In the genomic region with DNA sequence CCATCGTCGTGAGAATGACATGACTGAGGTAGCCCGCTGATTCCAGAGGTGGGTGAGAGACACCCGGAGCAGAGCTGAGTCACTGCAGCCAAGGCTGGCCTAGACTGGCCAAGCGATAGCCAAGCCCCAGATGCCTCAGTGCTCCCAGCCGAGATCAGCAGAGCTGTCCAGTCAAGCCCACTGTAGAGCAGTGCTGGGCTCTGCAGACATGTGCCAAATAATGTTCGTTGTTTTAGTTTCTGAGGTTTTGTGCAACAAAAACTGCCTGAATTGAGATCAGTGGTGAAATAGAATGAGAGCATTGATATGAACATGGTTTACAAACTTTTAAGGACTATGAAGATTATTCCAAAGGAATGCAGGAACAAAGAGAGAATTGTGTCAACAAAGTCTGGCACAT, we compare ENCODE assay signal across 19 cellular contexts. TPM values are rescaled to one million over a fixed set of nuclear protein-coding genes. Genes with fewer than 3 reads are reported as not detected.
A peak's percentile ranks its signal among the peaks of the same experiment; 100 is the strongest.
DNase-seq lines count a peak whose midpoint lies in the region; ATAC-seq and TF ChIP-seq lines count a peak whose summit lies in the region.
"Had no signal": no experiment of that assay in that cellular context is flagged by ENCODE, and none has a peak within 500 bp of the region (broad histone marks: within the 10 kb centered on the region; RNA-seq: fewer than 3 reads in every experiment).

No MANE protein-coding gene starts in this region.

- DNase-seq in COLO829 (ENCODE audit: low spot score) (peak; percentile 91), WTC11 (ENCODE audit: low spot score) (no peak), foreskin melanocyte (peak; percentile 92), MG63 (no peak), GDM1 (lab: John Stamatoyannopoulos, UW) (no peak)
- no peak for DNase-seq in activated CD4-positive, alpha-beta memory T cell treated with anti-CD3 and anti-CD28 coated beads for 36 hours
- DNase-seq: AML-193, DMS79 treated with DMSO at 0.1 percent for 48 hours, GM23248, HCEC 1CT, KG1, NCI-H1048, NCI-H1436, NCI-H1930, NCI-H226 had no signal

- no peaks in the 10 kb centered on the region for H3K9me3 ChIP-seq in HEK293 (ENCODE audit: control insufficient read depth, insufficient read depth, low read depth, low read length)
- H3K9me3 ChIP-seq in MG63, result no peaks in the 10 kb centered on the region; the same call in 1 of the 2 replicates

- POLR2A ChIA-PET in HEK293 (lab: Yijun Ruan, JAX), result interaction anchor here (0.6 kb wide), 1 partner anchor 12 kb away, joined by 3 read pairs; no protein-coding TSS in a partner anchor
- POLR2A ChIA-PET in WTC11 (lab: Charles Lee), result no interaction called here
- POLR2A ChIA-PET in activated CD4-positive, alpha-beta memory T cell treated with anti-CD3 and anti-CD28 coated beads for 36 hours (lab: Charles Lee), result no interaction called here

- H3K27ac Mint-ChIP-seq in WTC11, result no peak overlapping the region
- H3K27ac Mint-ChIP-seq in activated CD4-positive, alpha-beta memory T cell treated with anti-CD3 and anti-CD28 coated beads for 36 hours, result no peak overlapping the region

- no peaks in the 10 kb centered on the region for H3K36me3 Mint-ChIP-seq in WTC11
- H3K36me3 Mint-ChIP-seq in activated CD4-positive, alpha-beta memory T cell treated with anti-CD3 and anti-CD28 coated beads for 36 hours, result no peaks in the 10 kb centered on the region

- intact Hi-C loops in activated CD4-positive, alpha-beta memory T cell treated with anti-CD3 and anti-CD28 coated beads for 36 hours (cut with micrococcal nuclease), result loop anchor here (2.0 kb wide), 1 partner anchor 46 kb away; no protein-coding TSS in a partner anchor

- H3K9me3 Mint-ChIP-seq in WTC11, result no peaks in the 10 kb centered on the region
- no peaks in the 10 kb centered on the region for H3K9me3 Mint-ChIP-seq in activated CD4-positive, alpha-beta memory T cell treated with anti-CD3 and anti-CD28 coated beads for 36 hours

- H3K36me3 ChIP-seq in HEK293 (ENCODE audit: control insufficient read depth in 2 of 2, insufficient read depth in 1 of 2, low read length in 2 of 2), result no peaks in the 10 kb centered on the region
- H3K36me3 ChIP-seq in MG63, result no peaks in the 10 kb centered on the region

- H3K4me3 Mint-ChIP-seq in WTC11, result no peak overlapping the region
- H3K4me3 Mint-ChIP-seq in activated CD4-positive, alpha-beta memory T cell treated with anti-CD3 and anti-CD28 coated beads for 36 hours, result no peak overlapping the region

- peak; percentile 38 for ATAC-seq in WTC11
- no peak for ATAC-seq in GM21390 (IDR thresholded peaks at IDR 0.05; ENCODE audit: unreplicated experiment)

- H3K4me3 ChIP-seq in HEK293 (ENCODE audit: low read depth, low read length) (no peak overlapping the region), MG63 (no peak overlapping the region)
- H3K4me3 ChIP-seq: GM23248, PC-9 had no signal

- no peaks in the 10 kb centered on the region for H3K4me1 Mint-ChIP-seq in WTC11
- H3K4me1 Mint-ChIP-seq in activated CD4-positive, alpha-beta memory T cell treated with anti-CD3 and anti-CD28 coated beads for 36 hours (ENCODE audit: low read depth), result peaks cover 7% of the 10 kb centered on the region

- CTCF ChIA-PET in HEK293 (lab: Yijun Ruan, JAX) (interaction anchor here (1.0 kb wide), 1 partner anchor 127 kb away, joined by 4 read pairs; no protein-coding TSS in a partner anchor), WTC11 (lab: Charles Lee) (interaction anchor here (0.8 kb wide), 1 partner anchor 12 kb away, joined by 4 read pairs; no protein-coding TSS in a partner anchor)
- CTCF ChIA-PET in activated CD4-positive, alpha-beta memory T cell treated with anti-CD3 and anti-CD28 coated beads for 36 hours (lab: Charles Lee), result interaction anchor here (1.0 to 2.3 kb wide), 4 partner anchors 18 to 98 kb away, joined by 3 to 5 read pairs (median 3); no protein-coding TSS in a partner anchor

- H3K27me3 Mint-ChIP-seq in WTC11 (ENCODE audit: low read depth), result no peaks in the 10 kb centered on the region
- H3K27me3 Mint-ChIP-seq in activated CD4-positive, alpha-beta memory T cell treated with anti-CD3 and anti-CD28 coated beads for 36 hours, result peaks cover 17% of the 10 kb centered on the region

- no peak overlapping the region for H3K27ac ChIP-seq in HEK293 (ENCODE audit: extremely low read depth, low read depth, low read length)
- H3K27ac ChIP-seq: C4-2B, GM23248, PC-9 had no signal

- no peak for TF ChIP-seq CTCF in HEK293 (tag by site-specific recombination; IDR thresholded peaks at IDR 0.05)
- TF ChIP-seq CTCF in WTC11 (IDR thresholded peaks at IDR 0.05), result no peak

- H3K27me3 ChIP-seq in MG63, result no peaks in the 10 kb centered on the region

- H3K4me1 ChIP-seq in HEK293 (ENCODE audit: control insufficient read depth, insufficient read depth, low read length), result no peaks in the 10 kb centered on the region

TF ChIP-seq in HEK293, 187 proteins besides CTCF, POLR2A, EP300 and RAD21:
- TF ChIP-seq ZBTB17 (tag by site-specific recombination; IDR thresholded peaks at IDR 0.05) (0 out of 2 replicates have a peak, but pooled peaks have one; percentile 25), ZNF701 (tag by site-specific recombination; IDR thresholded peaks at IDR 0.05) (no peak)

TF ChIP-seq in WTC11, 78 proteins besides CTCF, POLR2A, EP300 and RAD21:
- no peak for TF ChIP-seq IRF2 (CRISPR knock-in tag; IDR thresholded peaks at IDR 0.05; ENCODE audit: borderline replicate concordance, low read depth)
- no peak for TF ChIP-seq GRHL2 (CRISPR knock-in tag; IDR thresholded peaks at IDR 0.05; ENCODE audit: insufficient replicate concordance, severe bottlenecking)
- no peak for TF ChIP-seq CREM (CRISPR knock-in tag; IDR thresholded peaks at IDR 0.05)
- no peak for TF ChIP-seq SOX15 (CRISPR knock-in tag; IDR thresholded peaks at IDR 0.05)
- TF ChIP-seq, protein P1, sequence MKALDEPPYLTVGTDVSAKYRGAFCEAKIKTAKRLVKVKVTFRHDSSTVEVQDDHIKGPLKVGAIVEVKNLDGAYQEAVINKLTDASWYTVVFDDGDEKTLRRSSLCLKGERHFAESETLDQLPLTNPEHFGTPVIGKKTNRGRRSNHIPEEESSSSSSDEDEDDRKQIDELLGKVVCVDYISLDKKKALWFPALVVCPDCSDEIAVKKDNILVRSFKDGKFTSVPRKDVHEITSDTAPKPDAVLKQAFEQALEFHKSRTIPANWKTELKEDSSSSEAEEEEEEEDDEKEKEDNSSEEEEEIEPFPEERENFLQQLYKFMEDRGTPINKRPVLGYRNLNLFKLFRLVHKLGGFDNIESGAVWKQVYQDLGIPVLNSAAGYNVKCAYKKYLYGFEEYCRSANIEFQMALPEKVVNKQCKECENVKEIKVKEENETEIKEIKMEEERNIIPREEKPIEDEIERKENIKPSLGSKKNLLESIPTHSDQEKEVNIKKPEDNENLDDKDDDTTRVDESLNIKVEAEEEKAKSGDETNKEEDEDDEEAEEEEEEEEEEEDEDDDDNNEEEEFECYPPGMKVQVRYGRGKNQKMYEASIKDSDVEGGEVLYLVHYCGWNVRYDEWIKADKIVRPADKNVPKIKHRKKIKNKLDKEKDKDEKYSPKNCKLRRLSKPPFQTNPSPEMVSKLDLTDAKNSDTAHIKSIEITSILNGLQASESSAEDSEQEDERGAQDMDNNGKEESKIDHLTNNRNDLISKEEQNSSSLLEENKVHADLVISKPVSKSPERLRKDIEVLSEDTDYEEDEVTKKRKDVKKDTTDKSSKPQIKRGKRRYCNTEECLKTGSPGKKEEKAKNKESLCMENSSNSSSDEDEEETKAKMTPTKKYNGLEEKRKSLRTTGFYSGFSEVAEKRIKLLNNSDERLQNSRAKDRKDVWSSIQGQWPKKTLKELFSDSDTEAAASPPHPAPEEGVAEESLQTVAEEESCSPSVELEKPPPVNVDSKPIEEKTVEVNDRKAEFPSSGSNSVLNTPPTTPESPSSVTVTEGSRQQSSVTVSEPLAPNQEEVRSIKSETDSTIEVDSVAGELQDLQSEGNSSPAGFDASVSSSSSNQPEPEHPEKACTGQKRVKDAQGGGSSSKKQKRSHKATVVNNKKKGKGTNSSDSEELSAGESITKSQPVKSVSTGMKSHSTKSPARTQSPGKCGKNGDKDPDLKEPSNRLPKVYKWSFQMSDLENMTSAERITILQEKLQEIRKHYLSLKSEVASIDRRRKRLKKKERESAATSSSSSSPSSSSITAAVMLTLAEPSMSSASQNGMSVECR (CRISPR knock-in tag; IDR thresholded peaks at IDR 0.05; ENCODE audit: borderline replicate concordance), result no peak
- TF ChIP-seq ZNF396 (CRISPR knock-in tag; IDR thresholded peaks at IDR 0.05; ENCODE audit: borderline replicate concordance), result no peak
- TF ChIP-seq, protein P2, sequence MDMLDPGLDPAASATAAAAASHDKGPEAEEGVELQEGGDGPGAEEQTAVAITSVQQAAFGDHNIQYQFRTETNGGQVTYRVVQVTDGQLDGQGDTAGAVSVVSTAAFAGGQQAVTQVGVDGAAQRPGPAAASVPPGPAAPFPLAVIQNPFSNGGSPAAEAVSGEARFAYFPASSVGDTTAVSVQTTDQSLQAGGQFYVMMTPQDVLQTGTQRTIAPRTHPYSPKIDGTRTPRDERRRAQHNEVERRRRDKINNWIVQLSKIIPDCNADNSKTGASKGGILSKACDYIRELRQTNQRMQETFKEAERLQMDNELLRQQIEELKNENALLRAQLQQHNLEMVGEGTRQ (CRISPR knock-in tag; IDR thresholded peaks at IDR 0.05), result no peak
- TF ChIP-seq ELF4 (CRISPR knock-in tag; IDR thresholded peaks at IDR 0.05; ENCODE audit: low read depth), result no peak
- TF ChIP-seq, protein P3, sequence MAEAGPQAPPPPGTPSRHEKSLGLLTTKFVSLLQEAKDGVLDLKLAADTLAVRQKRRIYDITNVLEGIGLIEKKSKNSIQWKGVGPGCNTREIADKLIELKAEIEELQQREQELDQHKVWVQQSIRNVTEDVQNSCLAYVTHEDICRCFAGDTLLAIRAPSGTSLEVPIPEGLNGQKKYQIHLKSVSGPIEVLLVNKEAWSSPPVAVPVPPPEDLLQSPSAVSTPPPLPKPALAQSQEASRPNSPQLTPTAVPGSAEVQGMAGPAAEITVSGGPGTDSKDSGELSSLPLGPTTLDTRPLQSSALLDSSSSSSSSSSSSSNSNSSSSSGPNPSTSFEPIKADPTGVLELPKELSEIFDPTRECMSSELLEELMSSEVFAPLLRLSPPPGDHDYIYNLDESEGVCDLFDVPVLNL (CRISPR knock-in tag; IDR thresholded peaks at IDR 0.05; ENCODE audit: borderline replicate concordance, low read depth), result no peak
- TF ChIP-seq ZNF263 (CRISPR knock-in tag; IDR thresholded peaks at IDR 0.05; ENCODE audit: low read depth), result no peak
- TF ChIP-seq HMGA2 (CRISPR knock-in tag; IDR thresholded peaks at IDR 0.05), result no peak
- TF ChIP-seq MYBL2 (CRISPR knock-in tag; IDR thresholded peaks at IDR 0.05), result no peak

RNA-seq across cellular contexts. Expression of a gene that starts 42.1 kb away (rescaled TPM):
- 10.7 to 11.9 TPM (median 10.8 TPM) in 3 replicates for total RNA-seq in WTC11 (2021)
- 5.7 and 7.7 TPM in 2 replicates for total RNA-seq in MG63 (2014; rRNA removed; shearing (Covaris generic); ENCODE audit: low replicate concordance)
- 10 to 100 TPM; 35.0 to 40.2 TPM for total RNA-seq in activated CD4-positive, alpha-beta memory T cell treated with anti-CD3 and anti-CD28 coated beads for 36 hours

Comparison
In these comparisons a context has a peak if more than half of its experiments do, and no peak if none do; other contexts are left out.
1. DNase-seq: peak in COLO829 (single experiment) and foreskin melanocyte (single experiment); none in WTC11 (single experiment), MG63 (single experiment), activated CD4-positive, alpha-beta memory T cell treated with anti-CD3 and anti-CD28 coated beads for 36 hours (single experiment) and GDM1 (single experiment).